Comparison of ENCODE assay signal across 15 cellular contexts in the genomic region with DNA sequence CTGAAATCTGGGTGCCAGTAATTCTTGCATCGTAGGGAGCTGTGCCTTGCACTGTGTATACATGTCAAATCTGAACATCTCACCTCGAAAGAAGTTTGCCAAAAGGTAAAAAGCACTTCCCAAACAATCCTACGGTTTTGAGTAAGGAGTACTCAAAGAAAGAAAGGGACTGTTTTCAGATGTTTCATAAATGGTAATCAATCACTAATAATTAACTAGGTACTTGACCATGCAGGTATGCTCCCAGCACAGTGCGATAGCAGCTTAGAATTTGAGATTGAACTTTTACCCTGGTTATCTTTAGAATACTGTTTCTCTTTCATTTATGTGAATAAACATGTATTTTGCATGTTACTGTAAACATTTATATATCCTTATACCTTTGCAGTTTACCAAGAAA. TPM values are rescaled to one million over a fixed set of nuclear protein-coding genes. Genes with fewer than 3 reads are reported as not detected.
DNase-seq lines count a peak whose midpoint lies in the region; ATAC-seq and TF ChIP-seq lines count a peak whose summit lies in the region.
"Had no signal": no experiment of that assay in that cellular context is flagged by ENCODE, and none has a peak within 500 bp of the region (broad histone marks: within the 10 kb centered on the region; RNA-seq: fewer than 3 reads in every experiment).

No MANE protein-coding gene starts in this region.

- peak overlapping the region; percentile 15 for H3K4me3 Mint-ChIP-seq in activated naive CD8-positive, alpha-beta T cell
- no peak overlapping the region for H3K4me3 Mint-ChIP-seq in activated naive CD8-positive, alpha-beta T cell treated with anti-CD3 and anti-CD28 coated beads, Interleukin-2, amount 50 U/mL, for 24 hours
- no peak overlapping the region for H3K4me3 Mint-ChIP-seq in glutamatergic neuron (ENCODE audit: unreplicated experiment)
- H3K4me3 Mint-ChIP-seq: CD14-positive monocyte had no signal

- no peaks in the 10 kb centered on the region for H3K9me3 ChIP-seq in right lobe of liver

- H3K36me3 Mint-ChIP-seq in activated naive CD8-positive, alpha-beta T cell: peaks cover 18% of the 10 kb centered on the region
- H3K36me3 Mint-ChIP-seq in activated naive CD8-positive, alpha-beta T cell treated with anti-CD3 and anti-CD28 coated beads, Interleukin-2, amount 50 U/mL, for 24 hours (ENCODE audit: low read depth): peaks cover 34% of the 10 kb centered on the region
- no peaks in the 10 kb centered on the region for H3K36me3 Mint-ChIP-seq in glutamatergic neuron (ENCODE audit: unreplicated experiment)

- no peak for TF ChIP-seq POLR2A in right lobe of liver (IDR thresholded peaks at IDR 0.05)

- H3K4me1 ChIP-seq in right lobe of liver: peaks cover 0 to 41% (median 15%) of the 10 kb centered on the region in 4 donors

- no peaks in the 10 kb centered on the region for H3K27me3 ChIP-seq in right lobe of liver

- 20% methylated on average over 4 of the region's 4 CpGs for WGBS in right lobe of liver (ENCODE audit: insufficient coverage, low coverage, low lambda C conversion rate, missing lambda C conversion rate)

- H3K4me3 ChIP-seq in right lobe of liver: peak overlapping the region in 1 of 3 donors; percentile 9
- H3K4me3 ChIP-seq: K562 had no signal

- H3K27ac Mint-ChIP-seq in activated naive CD8-positive, alpha-beta T cell: peak overlapping the region; percentile 1
- H3K27ac Mint-ChIP-seq in activated naive CD8-positive, alpha-beta T cell treated with anti-CD3 and anti-CD28 coated beads, Interleukin-2, amount 50 U/mL, for 24 hours: no peak overlapping the region
- H3K27ac Mint-ChIP-seq in glutamatergic neuron (ENCODE audit: unreplicated experiment): no peak overlapping the region
- H3K27ac Mint-ChIP-seq: CD14-positive monocyte had no signal

- no peaks in the 10 kb centered on the region for H3K36me3 ChIP-seq in right lobe of liver

- peaks cover 74% of the 10 kb centered on the region for H3K4me1 Mint-ChIP-seq in activated naive CD8-positive, alpha-beta T cell (ENCODE audit: low read depth)
- peaks cover 62% of the 10 kb centered on the region for H3K4me1 Mint-ChIP-seq in activated naive CD8-positive, alpha-beta T cell treated with anti-CD3 and anti-CD28 coated beads, Interleukin-2, amount 50 U/mL, for 24 hours
- peaks cover 3% of the 10 kb centered on the region for H3K4me1 Mint-ChIP-seq in glutamatergic neuron (ENCODE audit: low read depth, unreplicated experiment)

- H3K9me3 Mint-ChIP-seq in activated naive CD8-positive, alpha-beta T cell (ENCODE audit: low read depth): no peaks in the 10 kb centered on the region
- no peaks in the 10 kb centered on the region for H3K9me3 Mint-ChIP-seq in activated naive CD8-positive, alpha-beta T cell treated with anti-CD3 and anti-CD28 coated beads, Interleukin-2, amount 50 U/mL, for 24 hours
- H3K9me3 Mint-ChIP-seq in glutamatergic neuron (ENCODE audit: unreplicated experiment): no peaks in the 10 kb centered on the region

- no peak for DNase-seq in activated naive CD8-positive, alpha-beta T cell treated with anti-CD3 and anti-CD28 coated beads, Interleukin-2, amount 50 U/mL, for 24 hours
- DNase-seq in right lobe of liver (no peak), NCI-H2029 (lab: John Stamatoyannopoulos, UW) (no peak), glutamatergic neuron (no peak)
- DNase-seq in stimulated activated CD4-positive, alpha-beta T cell treated with anti-CD3 and anti-CD28 coated beads, Interleukin-4, amount 100 ng/mL, for 1 hour: no peak
- no peak for DNase-seq in stimulated activated CD4-positive, alpha-beta T cell treated with anti-CD3 and anti-CD28 coated beads, Interleukin-4, amount 100 ng/mL, for 24 hours
- DNase-seq: NCI-H1436, NCI-H2081, NCI-H524 treated with DMSO at 0.1 percent for 48 hours, OCI-M1, RPMI8226 had no signal

- no peak for ATAC-seq in activated naive CD8-positive, alpha-beta T cell treated with anti-CD3 and anti-CD28 coated beads, Interleukin-2, amount 50 U/mL, for 24 hours
- ATAC-seq in right lobe of liver: peak; percentile 76 to 87 (median 85)
- ATAC-seq: K562 had no signal

- TF ChIP-seq CTCF in VCaP (conservative IDR thresholded peaks at IDR 0.05) (no peak), right lobe of liver (IDR thresholded peaks at IDR 0.05) (no peak), glutamatergic neuron (IDR thresholded peaks at IDR 0.05; ENCODE audit: partially characterized antibody, unreplicated experiment) (no peak)

- H3K27ac ChIP-seq in VCaP: 0 out of 2 replicates have a peak overlapping the region, but pooled peaks have one; percentile 3
- H3K27ac ChIP-seq in right lobe of liver: peak overlapping the region; percentile 39 to 57 (median 47)

- intact Hi-C loops in right lobe of liver (cut with DNase I): no loop called here

- no peaks in the 10 kb centered on the region for H3K27me3 Mint-ChIP-seq in activated naive CD8-positive, alpha-beta T cell
- H3K27me3 Mint-ChIP-seq in activated naive CD8-positive, alpha-beta T cell treated with anti-CD3 and anti-CD28 coated beads, Interleukin-2, amount 50 U/mL, for 24 hours: no peaks in the 10 kb centered on the region
- H3K27me3 Mint-ChIP-seq in glutamatergic neuron (ENCODE audit: unreplicated experiment): no peaks in the 10 kb centered on the region

RNA-seq across cellular contexts. Expression of gene PRKCA, which starts 39.0 kb away (rescaled TPM):
- 10 to 100 TPM; 11.7 to 23.0 (median 18.7) TPM for total RNA-seq in right lobe of liver
- total RNA-seq in glutamatergic neuron (ENCODE audit: unreplicated experiment): 2.2 TPM
